Comparison of ENCODE assay signal across 17 cellular contexts in the genomic region with DNA sequence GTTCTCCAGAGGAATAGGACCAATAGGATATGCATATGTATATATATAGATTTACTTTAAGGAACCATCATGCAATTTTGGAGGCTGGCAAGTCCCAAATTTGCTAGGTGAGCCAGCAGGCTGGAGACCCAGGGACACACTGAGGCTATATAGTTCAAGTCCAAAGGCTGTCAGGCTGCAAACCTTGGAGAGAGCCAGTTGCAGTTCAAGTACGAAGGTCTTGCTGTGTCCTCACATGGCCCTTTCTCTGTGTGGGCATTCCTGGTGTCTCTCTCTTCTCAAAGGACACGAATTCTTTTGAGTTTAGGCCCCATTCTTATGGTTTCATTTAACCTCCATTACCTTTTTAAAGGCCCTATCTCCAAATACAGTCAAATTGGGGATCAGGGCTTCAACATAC.
DNase-seq lines count a peak whose midpoint lies in the region; ATAC-seq and TF ChIP-seq lines count a peak whose summit lies in the region.
"Had no signal": no experiment of that assay in that cellular context is flagged by ENCODE, and none has a peak within 500 bp of the region (broad histone marks: within the 10 kb centered on the region; RNA-seq: fewer than 3 reads in every experiment).

No MANE protein-coding gene starts in this region.

- peak; percentile 56 for ATAC-seq in left colon
- ATAC-seq in naive thymus-derived CD8-positive, alpha-beta T cell, result no peak
- no peak for ATAC-seq in foreskin keratinocyte
- ATAC-seq: GM23338, HCT116 had no signal

- peaks cover 10% of the 10 kb centered on the region for H3F3A ChIP-seq in Loucy (ENCODE audit: low read depth)

- H3K4me3 ChIP-seq in Loucy (ENCODE audit: low read length, poor library complexity, severe bottlenecking), result no peak overlapping the region
- H3K4me3 ChIP-seq: BLaER1, GM23338, PC-9 had no signal

- peaks cover 95% of the 10 kb centered on the region for H3K36me3 Mint-ChIP-seq in activated T-cell treated with anti-CD3 and anti-CD28 coated beads, Interleukin-2, amount 50 U/mL, for 24 hours (ENCODE audit: low read depth)
- H3K36me3 Mint-ChIP-seq in naive thymus-derived CD8-positive, alpha-beta T cell, result peaks cover 7 to 98% (median 23%) of the 10 kb centered on the region in 3 donors

- H3K9me2 ChIP-seq in Loucy (replicated peaks; ENCODE audit: low read depth, low read length), result no peaks in the 10 kb centered on the region

- H3K4me1 Mint-ChIP-seq in activated T-cell treated with anti-CD3 and anti-CD28 coated beads, Interleukin-2, amount 50 U/mL, for 24 hours (ENCODE audit: low read depth), result peaks cover 47% of the 10 kb centered on the region
- peaks cover 16 to 53% (median 22%) of the 10 kb centered on the region in 4 donors for H3K4me1 Mint-ChIP-seq in naive thymus-derived CD8-positive, alpha-beta T cell

- peak overlapping the region; percentile 57 for H3K4me2 ChIP-seq in Loucy (ENCODE audit: low read depth, low read length, poor library complexity, severe bottlenecking)
- H3K4me2 ChIP-seq: GM23338, PC-9 had no signal

- H3K36me3 ChIP-seq in Loucy (ENCODE audit: insufficient read depth, low read length), result peaks cover 83% of the 10 kb centered on the region

- H3K27ac Mint-ChIP-seq in activated T-cell treated with anti-CD3 and anti-CD28 coated beads, Interleukin-2, amount 50 U/mL, for 24 hours, result peak overlapping the region; percentile 3
- peak overlapping the region in 6 of 10 donors; percentile 5 to 82 (median 67) for H3K27ac Mint-ChIP-seq in naive thymus-derived CD8-positive, alpha-beta T cell
- H3K27ac Mint-ChIP-seq: GM23338 had no signal

- H3K4me3 Mint-ChIP-seq in activated T-cell treated with anti-CD3 and anti-CD28 coated beads, Interleukin-2, amount 50 U/mL, for 24 hours, result no peak overlapping the region
- no peak overlapping the region for H3K4me3 Mint-ChIP-seq in naive thymus-derived CD8-positive, alpha-beta T cell
- H3K4me3 Mint-ChIP-seq: GM23338 had no signal

- peaks cover 79% of the 10 kb centered on the region for H3K4me1 ChIP-seq in Loucy (ENCODE audit: insufficient read depth, low read length, poor library complexity, severe bottlenecking)
- no peaks in the 10 kb centered on the region for H3K4me1 ChIP-seq in foreskin keratinocyte

- POLR2A ChIA-PET in naive thymus-derived CD8-positive, alpha-beta T cell (lab: Charles Lee), result no interaction called here

- H3K27me3 ChIP-seq in Loucy (ENCODE audit: insufficient read depth, low read length, poor library complexity, severe bottlenecking) (no peaks in the 10 kb centered on the region), foreskin keratinocyte (no peaks in the 10 kb centered on the region)
- H3K27me3 ChIP-seq: BLaER1 had no signal

- H2AFZ ChIP-seq in Loucy (ENCODE audit: low read length), result no peak overlapping the region
- H2AFZ ChIP-seq: GM23338, PC-9 had no signal

- no peak for TF ChIP-seq CTCF in Loucy (conservative IDR thresholded peaks at IDR 0.05; ENCODE audit: low read length)
- TF ChIP-seq CTCF in foreskin keratinocyte (conservative IDR thresholded peaks at IDR 0.05), result no peak

- no peak overlapping the region for H3K27ac ChIP-seq in foreskin keratinocyte
- H3K27ac ChIP-seq: BLaER1, PC-9 had no signal

- DNase-seq in activated T-cell treated with anti-CD3 and anti-CD28 coated beads, Interleukin-2, amount 50 U/mL, for 24 hours, result no peak
- DNase-seq in activated T-cell treated with anti-CD3 and anti-CD28 coated beads, Interleukin-2, amount 50 U/mL, for 1 hour, result no peak
- DNase-seq in left colon (peak in 1 of 2 donors; percentile 39), NCI-H2196 (lab: John Stamatoyannopoulos, UW; ENCODE audit: unreplicated experiment) (no peak), foreskin keratinocyte (no peak)
- DNase-seq in naive thymus-derived CD8-positive, alpha-beta T cell, result no peak
- DNase-seq in stimulated activated CD4-positive, alpha-beta T cell treated with anti-CD3 and anti-CD28 coated beads, Interleukin-2, amount 100 ng/mL, for 24 hours, result no peak
- DNase-seq: DMS 273 treated with DMSO at 0.1 percent for 48 hours, MV-4-11, NCI-H1417, NCI-H1930, NCI-H446 treated with DMSO at 0.1 percent for 48 hours, PC-9 had no signal

- no peaks in the 10 kb centered on the region for H3K9me3 Mint-ChIP-seq in activated T-cell treated with anti-CD3 and anti-CD28 coated beads, Interleukin-2, amount 50 U/mL, for 24 hours
- no peaks in the 10 kb centered on the region for H3K9me3 Mint-ChIP-seq in naive thymus-derived CD8-positive, alpha-beta T cell
- H3K9me3 Mint-ChIP-seq: GM23338 had no signal

- H3K9ac ChIP-seq in Loucy (ENCODE audit: low read depth, low read length, poor library complexity, severe bottlenecking), result peak overlapping the region; percentile 66
- H3K9ac ChIP-seq: BLaER1 had no signal

- no peaks in the 10 kb centered on the region for H3K27me3 Mint-ChIP-seq in activated T-cell treated with anti-CD3 and anti-CD28 coated beads, Interleukin-2, amount 50 U/mL, for 24 hours
- H3K27me3 Mint-ChIP-seq in naive thymus-derived CD8-positive, alpha-beta T cell, result no peaks in the 10 kb centered on the region

- intact Hi-C loops in left colon (cut with DNase I, micrococcal nuclease), result no loop called here

- no peaks in the 10 kb centered on the region for H3K9me3 ChIP-seq in Loucy (ENCODE audit: insufficient read depth, low read depth, low read length)
- H3K9me3 ChIP-seq: BLaER1 had no signal

- H4K20me1 ChIP-seq in Loucy (ENCODE audit: insufficient read depth, low read length, poor library complexity, severe bottlenecking), result peaks cover 7% of the 10 kb centered on the region
- H4K20me1 ChIP-seq: BLaER1 had no signal

- H3K79me2 ChIP-seq in Loucy (ENCODE audit: insufficient read depth, low read length), result peaks cover 64% of the 10 kb centered on the region
